In genomic region chr4:152535903-152536544, GRCh38 we compare ENCODE assay signal across 8 cellular contexts. TPM values are rescaled to one million over a fixed set of nuclear protein-coding genes. Genes with fewer than 3 reads are reported as not detected.
DNase-seq lines count a peak whose midpoint lies in the region; ATAC-seq and TF ChIP-seq lines count a peak whose summit lies in the region.

Gene FBXW7 (minus strand): TSS chr4:152536092. CDS start chr4:152411803, 124,289 bp downstream.

- 4% methylated on average over 13 of the region's 63 CpGs for WGBS in esophagus muscularis mucosa

- peak within 1 kb of the TSS; percentile 67 for H2AFZ ChIP-seq in KMS-11 (ENCODE audit: low read depth)

- peaks cover 88% of the 10 kb centered on the region for H3K79me2 ChIP-seq in KMS-11 (ENCODE audit: insufficient read depth, low read depth)

- peak within 1 kb of the TSS; percentile 94 for H3K9ac ChIP-seq in KMS-11

- H3K4me3 ChIP-seq in KMS-11 (IDR thresholded peaks at IDR 0.05; ENCODE audit: insufficient read depth, low read depth, low read length) (no peak within 1 kb of the TSS), Peyer's patch (peak within 1 kb of the TSS; percentile 85 to 99 (median 92)), esophagus muscularis mucosa (peak within 1 kb of the TSS; percentile 97 to 99 (median 98))

- peak; percentile 87 for DNase-seq in DMS53 treated with DMSO at 0.1 percent for 48 hours (lab: John Stamatoyannopoulos, UW; ENCODE audit: unreplicated experiment)
- peak; percentile 98 to 100 (median 99) for DNase-seq in Peyer's patch
- DNase-seq in activated T-cell treated with anti-CD3 and anti-CD28 coated beads, Interleukin-2, amount 50 U/mL, for 48 hours, result peak; percentile 99
- peak; percentile 100 for DNase-seq in esophagus muscularis mucosa (ENCODE audit: extremely low spot score)
- DNase-seq in myocyte (ENCODE audit: low read depth), result peak; percentile 99
- DNase-seq in stimulated activated CD8-positive, alpha-beta memory T cell treated with anti-CD3 and anti-CD28 coated beads, Interleukin-7, amount 100 ng/mL, for 48 hours (ENCODE audit: extremely low read depth in 1 of 2, low read depth in 1 of 2), result peak; percentile 98 to 100

- TF ChIP-seq CTCF in KMS-11 (conservative IDR thresholded peaks at IDR 0.05; ENCODE audit: low read depth, low read length), result no peak
- TF ChIP-seq CTCF in Peyer's patch (IDR thresholded peaks at IDR 0.05), result peak in 1 of 6 experiments; percentile 1
- no peak for TF ChIP-seq CTCF in esophagus muscularis mucosa (IDR thresholded peaks at IDR 0.05)

- H3K9me3 ChIP-seq in Peyer's patch (no peaks in the 10 kb centered on the region), esophagus muscularis mucosa (no peaks in the 10 kb centered on the region)

- H3K27ac ChIP-seq in KMS-11 (peak within 1 kb of the TSS; percentile 96), Peyer's patch (peak within 1 kb of the TSS; percentile 93 to 99 (median 95)), esophagus muscularis mucosa (replicated peaks in 1 of 4) (peak within 1 kb of the TSS; percentile 92 to 97 (median 97))

- no peaks in the 10 kb centered on the region for H3K27me3 ChIP-seq in KMS-11 (ENCODE audit: insufficient read depth, low read depth)
- H3K27me3 ChIP-seq in Peyer's patch, result no peaks in the 10 kb centered on the region
- H3K27me3 ChIP-seq in esophagus muscularis mucosa, result no peaks in the 10 kb centered on the region

- peak; percentile 86 to 89 for TF ChIP-seq POLR2A in Peyer's patch (IDR thresholded peaks at IDR 0.05)
- peak; percentile 61 for TF ChIP-seq POLR2A in esophagus muscularis mucosa (IDR thresholded peaks at IDR 0.05; ENCODE audit: low read depth)

- H3K36me3 ChIP-seq in KMS-11 (ENCODE audit: insufficient read depth) (no peaks in the 10 kb centered on the region), Peyer's patch (no peaks in the 10 kb centered on the region), esophagus muscularis mucosa (peaks cover 0 to 13% (median 10%) of the 10 kb centered on the region in 4 donors)

- TF ChIP-seq EP300 in esophagus muscularis mucosa (IDR thresholded peaks at IDR 0.05), result no peak

- intact Hi-C loops in esophagus muscularis mucosa (cut with DNase I), result loop anchor here (10.0 kb wide), 1 partner anchor 1431 kb away; no protein-coding TSS in a partner anchor

- H4K20me1 ChIP-seq in KMS-11 (ENCODE audit: insufficient read depth), result peaks cover 9% of the 10 kb centered on the region; the same call in 1 of the 2 replicates

- H3K4me2 ChIP-seq in KMS-11, result peak within 1 kb of the TSS; percentile 83

- H3K4me1 ChIP-seq in KMS-11 (ENCODE audit: low read depth, poor library complexity, severe bottlenecking) (peaks cover 53% of the 10 kb centered on the region), Peyer's patch (peaks cover 0 to 32% (median 8%) of the 10 kb centered on the region in 4 donors), esophagus muscularis mucosa (peaks cover 50 to 65% (median 55%) of the 10 kb centered on the region in 4 donors)

- peak; percentile 82 for ATAC-seq in GM21737 (IDR thresholded peaks at IDR 0.05; ENCODE audit: unreplicated experiment)

RNA-seq across cellular contexts. Expression of gene FBXW7, which starts in this region (rescaled TPM):
- total RNA-seq in Peyer's patch, result 100 to 1,000 TPM in 1 of 4 donors, 10 to 100 TPM in 3; 33.4 to 120 (median 43.0) TPM
- total RNA-seq in esophagus muscularis mucosa, result 10 to 100 TPM; 63.1 to 97.6 (median 70.7) TPM
- total RNA-seq in myocyte, result 33.9 and 39.2 TPM in 2 replicates
- 15.3 TPM for polyA plus RNA-seq in myocyte (2012)
